ENCODE assay signal across 24 cellular contexts in genomic region chr1:117034791-117035290, GRCh38. TPM values are rescaled to one million over a fixed set of nuclear protein-coding genes. Genes with fewer than 3 reads are reported as not detected.
"Had no signal": no experiment of that assay in that cellular context is flagged by ENCODE, and none has a peak within 500 bp of the region (broad histone marks: within the 10 kb centered on the region; RNA-seq: fewer than 3 reads in every experiment).

No MANE protein-coding gene starts in this region.

- DNase-seq: cortex of kidney; dorsolateral prefrontal cortex; effector CD8-positive, alpha-beta T cell; immature natural killer cell; kidney; left cardiac atrium; left ventricle myocardium inferior; lower lobe of right lung; midbrain; ovary; sigmoid colon; stimulated activated CD4-positive, alpha-beta T cell treated with anti-CD3 and anti-CD28 coated beads, Interleukin-2, amount 100 ng/mL, for 24 hours; stimulated activated CD4-positive, alpha-beta T cell treated with anti-CD3 and anti-CD28 coated beads, Interleukin-4, amount 100 ng/mL, for 4 hours; stimulated activated naive B cell treated with anti-CD40 and anti-IgM and Interleukin-4, amounts not matched to agents 10 μg/mL and 1 μg/mL and 100 μg/mL, for 72 hours; stimulated activated naive CD8-positive, alpha-beta T cell treated with anti-CD3 and anti-CD28 coated beads, Interleukin-15, amount 100 ng/mL, for 72 hours; testis; upper lobe of right lung had no signal

- H3K36me3 Mint-ChIP-seq: immature natural killer cell; memory B cell; stimulated activated naive B cell treated with anti-CD40 and anti-IgM and Interleukin-4, amounts not matched to agents 10 μg/mL and 1 μg/mL and 100 μg/mL, for 72 hours had no signal

- H3K4me1 ChIP-seq: left ventricle myocardium inferior, lower lobe of right lung, right atrium auricular region, sigmoid colon, tibial nerve, upper lobe of right lung, vagina had no signal

- H3K4me3 ChIP-seq: dorsolateral prefrontal cortex, left ventricle myocardium inferior, lower lobe of right lung, ovary, right atrium auricular region, sigmoid colon, skin epidermis, testis, tibial nerve, upper lobe of right lung, vagina had no signal

- H3K27me3 ChIP-seq: dorsolateral prefrontal cortex, ovary, right atrium auricular region, sigmoid colon, testis, tibial nerve, upper lobe of right lung, vagina had no signal

- H3K9me3 Mint-ChIP-seq: immature natural killer cell; memory B cell; nephron; stimulated activated naive B cell treated with anti-CD40 and anti-IgM and Interleukin-4, amounts not matched to agents 10 μg/mL and 1 μg/mL and 100 μg/mL, for 72 hours; stimulated activated naive CD8-positive, alpha-beta T cell treated with anti-CD3 and anti-CD28 coated beads, Interleukin-15, amount 100 ng/mL, for 72 hours had no signal

- H3K4me3 Mint-ChIP-seq: immature natural killer cell; memory B cell; nephron; stimulated activated naive B cell treated with anti-CD40 and anti-IgM and Interleukin-4, amounts not matched to agents 10 μg/mL and 1 μg/mL and 100 μg/mL, for 72 hours; stimulated activated naive CD8-positive, alpha-beta T cell treated with anti-CD3 and anti-CD28 coated beads, Interleukin-15, amount 100 ng/mL, for 72 hours had no signal

- ATAC-seq: left cardiac atrium; lower lobe of right lung; stimulated activated naive B cell treated with anti-CD40 and anti-IgM and Interleukin-4, amounts not matched to agents 10 μg/mL and 1 μg/mL and 100 μg/mL, for 72 hours; stimulated activated naive CD8-positive, alpha-beta T cell treated with anti-CD3 and anti-CD28 coated beads, Interleukin-15, amount 100 ng/mL, for 72 hours; upper lobe of right lung had no signal

- H3K27me3 Mint-ChIP-seq: memory B cell; stimulated activated naive CD8-positive, alpha-beta T cell treated with anti-CD3 and anti-CD28 coated beads, Interleukin-15, amount 100 ng/mL, for 72 hours had no signal

- H3K4me1 Mint-ChIP-seq: immature natural killer cell, memory B cell had no signal

- H3K27ac ChIP-seq: left ventricle myocardium inferior, lower lobe of right lung, ovary, right atrium auricular region, sigmoid colon, skin epidermis, testis, tibial nerve, upper lobe of right lung, vagina had no signal

- H3K9me3 ChIP-seq: left ventricle myocardium inferior, lower lobe of right lung, ovary, right atrium auricular region, sigmoid colon, testis, tibial nerve, upper lobe of right lung, vagina had no signal

- H3K36me3 ChIP-seq: left ventricle myocardium inferior, lower lobe of right lung, ovary, right atrium auricular region, tibial nerve, upper lobe of right lung, vagina had no signal

- H3K27ac Mint-ChIP-seq: immature natural killer cell; memory B cell; stimulated activated naive B cell treated with anti-CD40 and anti-IgM and Interleukin-4, amounts not matched to agents 10 μg/mL and 1 μg/mL and 100 μg/mL, for 72 hours had no signal

RNA-seq across cellular contexts. Expression of gene CD101, which starts 33.3 kb away (rescaled TPM):
- total RNA-seq: fibroblast of lung had no signal
- polyA plus RNA-seq: fibroblast of lung had no signal
